Comparison of ENCODE assay signal across 9 cellular contexts in the genomic region with DNA sequence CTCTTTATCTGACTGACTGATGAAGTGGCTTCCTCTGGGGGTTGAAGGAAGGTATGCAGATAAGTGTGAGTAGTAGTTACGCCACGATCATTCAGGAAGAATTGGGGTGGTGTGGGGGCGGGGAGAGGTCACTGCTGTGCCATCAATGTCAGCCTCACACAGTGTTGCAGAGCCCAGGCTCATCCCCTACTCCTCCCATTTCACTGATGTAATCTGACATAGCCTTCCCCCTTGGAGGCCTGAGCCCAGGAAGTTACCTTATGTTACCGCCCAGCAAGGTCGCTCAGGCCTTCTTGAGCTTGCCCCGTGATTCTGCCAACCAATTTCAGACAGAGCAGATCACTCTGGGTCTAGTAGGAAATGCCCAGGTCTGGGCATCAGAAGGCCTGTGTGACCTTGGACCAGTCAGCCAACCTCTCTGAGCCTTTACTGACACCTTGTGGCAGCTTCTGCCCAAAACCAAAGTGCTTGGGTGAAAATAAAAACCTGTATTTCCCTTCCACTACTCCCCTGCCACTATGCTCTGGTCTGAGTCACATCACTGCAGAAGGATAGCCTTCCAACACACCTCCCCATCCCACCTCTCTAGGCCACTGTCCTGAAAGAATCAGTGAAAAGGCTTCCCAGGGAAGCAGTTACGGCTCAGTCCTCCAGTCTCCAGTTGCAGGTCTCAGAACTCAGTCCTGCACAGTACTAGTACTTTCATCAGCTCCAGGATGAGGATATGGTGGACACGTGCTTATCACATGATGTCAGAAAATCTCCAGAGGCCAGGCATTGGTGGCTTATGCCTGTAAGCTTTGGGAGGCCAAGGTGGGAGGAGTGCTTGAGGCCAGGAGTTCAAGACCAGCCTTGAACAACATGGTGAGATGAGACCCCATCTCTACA. TPM values are rescaled to one million over a fixed set of nuclear protein-coding genes. Genes with fewer than 3 reads are reported as not detected.
DNase-seq lines count a peak whose midpoint lies in the region; ATAC-seq and FAIRE-seq lines count a peak whose summit lies in the region.
"Had no signal": no experiment of that assay in that cellular context is flagged by ENCODE, and none has a peak within 500 bp of the region (broad histone marks: within the 10 kb centered on the region; RNA-seq: fewer than 3 reads in every experiment).

No MANE protein-coding gene starts in this region.

- no peaks in the 10 kb centered on the region for H3K27me3 Mint-ChIP-seq in activated T-helper 17 cell treated with anti-CD3 and anti-CD28 coated beads, Interleukin-2, amount 50 U/mL, for 72 hours

- H3K9me3 Mint-ChIP-seq in activated T-helper 17 cell treated with anti-CD3 and anti-CD28 coated beads, Interleukin-2, amount 50 U/mL, for 72 hours: no peaks in the 10 kb centered on the region

- no peak overlapping the region for H3K27ac Mint-ChIP-seq in activated T-helper 17 cell treated with anti-CD3 and anti-CD28 coated beads, Interleukin-2, amount 50 U/mL, for 72 hours

- no peak overlapping the region for H3K4me3 Mint-ChIP-seq in activated T-helper 17 cell treated with anti-CD3 and anti-CD28 coated beads, Interleukin-2, amount 50 U/mL, for 72 hours

- no peak for FAIRE-seq in RCC 7860 (lab: Jason Lieb, UNC)

- DNase-seq in DMS53 (lab: John Stamatoyannopoulos, UW): peak; percentile 59
- peak; percentile 72 for DNase-seq in HT-29 (ENCODE audit: low spot score)
- DNase-seq in kidney tubule cell (ENCODE audit: low spot score): peak; percentile 60
- no peak for DNase-seq in COR-L47 (lab: John Stamatoyannopoulos, UW)
- no peak for DNase-seq in NCI-H1092 treated with DMSO at 0.1 percent for 48 hours (lab: John Stamatoyannopoulos, UW)
- no peak for DNase-seq in RCC 7860 (ENCODE audit: low spot score)
- no peak for DNase-seq in activated CD4-positive, CD25-positive, alpha-beta regulatory T cell treated with anti-CD3 and anti-CD28 coated beads, Interleukin-2, amount 50 U/mL, for 72 hours
- DNase-seq: activated CD4-positive, CD25-positive, alpha-beta regulatory T cell had no signal

- peak; percentile 31 for ATAC-seq in activated T-helper 17 cell treated with anti-CD3 and anti-CD28 coated beads, Interleukin-2, amount 50 U/mL, for 72 hours (replicated peaks)

- H3K36me3 Mint-ChIP-seq in activated T-helper 17 cell treated with anti-CD3 and anti-CD28 coated beads, Interleukin-2, amount 50 U/mL, for 72 hours (ENCODE audit: low read depth): no peaks in the 10 kb centered on the region

- no peaks in the 10 kb centered on the region for H3K4me1 Mint-ChIP-seq in activated T-helper 17 cell treated with anti-CD3 and anti-CD28 coated beads, Interleukin-2, amount 50 U/mL, for 72 hours

RNA-seq across cellular contexts. Expression of a gene that starts 28.1 kb away (rescaled TPM):
- total RNA-seq in HT-29 (2014; rRNA removed; shearing (Covaris generic)): not detected in 2 replicates
- not detected for total RNA-seq in activated T-helper 17 cell treated with anti-CD3 and anti-CD28 coated beads, Interleukin-2, amount 50 U/mL, for 72 hours

Comparison
In these comparisons a context has a peak if more than half of its experiments do, and no peak if none do; other contexts are left out.
1. DNase-seq: peak in DMS53 (single experiment), HT-29 (single experiment) and kidney tubule cell (single experiment); none in COR-L47 (single experiment), NCI-H1092 treated with DMSO at 0.1 percent for 48 hours (single experiment), RCC 7860 (single experiment) and activated CD4-positive, CD25-positive, alpha-beta regulatory T cell treated with anti-CD3 and anti-CD28 coated beads, Interleukin-2, amount 50 U/mL, for 72 hours (single experiment).